In genomic region chr18:7567487-7568425, GRCh38 we compare ENCODE assay signal across 8 cellular contexts. TPM values are rescaled to one million over a fixed set of nuclear protein-coding genes. Genes with fewer than 3 reads are reported as not detected.
A peak's percentile ranks its signal among the peaks of the same experiment; 100 is the strongest.
DNase-seq lines count a peak whose midpoint lies in the region; ATAC-seq and TF ChIP-seq lines count a peak whose summit lies in the region.

No MANE protein-coding gene starts in this region.

- CTCF ChIA-PET in HEK293T (lab: Yijun Ruan, JAX): interaction anchor here (0.7 to 2.4 kb wide), 4 partner anchors 9 to 295 kb away, joined by 3 to 9 read pairs (median 6); no protein-coding TSS in a partner anchor

- 1% methylated on average over 70 to 107 of the region's 107 CpGs for WGBS in esophagus, 2 donors
- WGBS in mesodermal cell (ENCODE audit: insufficient coverage in 2 of 2), 2 experiments: 0 to 1% methylated on average over 87 to 88 of the region's 107 CpGs

- DNase-seq in DMS53 (lab: John Stamatoyannopoulos, UW) (peak; percentile 84), HEK293T (ENCODE audit: extremely low spot score) (peak; percentile 31), UCSD-AML1 (lab: John Stamatoyannopoulos, UW; ENCODE audit: unreplicated experiment) (peak; percentile 64), ureter (ENCODE audit: low spot score) (peak; percentile 48)

- H3K27me3 ChIP-seq in esophagus (ENCODE audit: control insufficient read depth in 1 of 2, insufficient read depth in 2 of 2, low read length in 2 of 2): no peaks in the 10 kb centered on the region

- H3K4me1 ChIP-seq in esophagus (ENCODE audit: control insufficient read depth in 2 of 2, insufficient read depth in 2 of 2, low read length in 1 of 2) (peaks cover 0 to 2% of the 10 kb centered on the region in 2 donors), mesodermal cell (ENCODE audit: control insufficient read depth, insufficient read depth, low read length, poor library complexity, severe bottlenecking) (peaks cover 3% of the 10 kb centered on the region)

- POLR2A ChIA-PET in HEK293T (lab: Yijun Ruan, JAX): interaction anchor here (0.9 to 1.2 kb wide), 3 partner anchors 9 to 106 kb away, joined by 3 to 4 read pairs (median 3); no protein-coding TSS in a partner anchor

- ATAC-seq in GM21390 (IDR thresholded peaks at IDR 0.05; ENCODE audit: unreplicated experiment) (no peak), GM21529 (IDR thresholded peaks at IDR 0.05; ENCODE audit: unreplicated experiment) (no peak)

- H3K27ac ChIP-seq in esophagus (ENCODE audit: low read depth in 2 of 2, low read length in 1 of 2) (peak overlapping the region; percentile 83 to 84), mesodermal cell (ENCODE audit: low read depth, low read length, severe bottlenecking) (peak overlapping the region; percentile 50)

- H3K9me3 ChIP-seq in esophagus (ENCODE audit: control insufficient read depth in 2 of 2, insufficient read depth in 1 of 2, low read depth in 1 of 2, low read length in 1 of 2) (no peaks in the 10 kb centered on the region), mesodermal cell (ENCODE audit: control insufficient read depth, low read length) (no peaks in the 10 kb centered on the region)

- H3K4me3 ChIP-seq in esophagus (ENCODE audit: low read depth in 1 of 2, low read length in 2 of 2) (peak overlapping the region; percentile 62 to 67), mesodermal cell (ENCODE audit: extremely low read depth, insufficient read depth, low read length, poor library complexity, severe bottlenecking) (peak overlapping the region; percentile 65)

- H3K36me3 ChIP-seq in esophagus (ENCODE audit: control insufficient read depth in 2 of 2, insufficient read depth in 2 of 2, low read length in 1 of 2) (no peaks in the 10 kb centered on the region), mesodermal cell (ENCODE audit: control insufficient read depth, insufficient read depth, low read length) (no peaks in the 10 kb centered on the region)

TF ChIP-seq in HEK293T, 16 proteins besides CTCF, POLR2A, EP300 and RAD21:
- no peak for TF ChIP-seq TARDBP (IDR thresholded peaks at IDR 0.05)
- no peak for TF ChIP-seq SP1 (IDR thresholded peaks at IDR 0.05)
- no peak for TF ChIP-seq L3MBTL2 (conservative IDR thresholded peaks at IDR 0.05)
- no peak for TF ChIP-seq BHLHE40 (IDR thresholded peaks at IDR 0.05; ENCODE audit: borderline replicate concordance)
- TF ChIP-seq ARNT (IDR thresholded peaks at IDR 0.05): no peak
- no peak for TF ChIP-seq HDGF (IDR thresholded peaks at IDR 0.05; ENCODE audit: borderline replicate concordance)
- TF ChIP-seq LEF1 (IDR thresholded peaks at IDR 0.05; ENCODE audit: borderline replicate concordance): no peak
- TF ChIP-seq FOXK2 (IDR thresholded peaks at IDR 0.05): no peak
- no peak for TF ChIP-seq ELF4 (IDR thresholded peaks at IDR 0.05)
- TF ChIP-seq FOXA1 (IDR thresholded peaks at IDR 0.05): no peak
- TF ChIP-seq ZNF384 (IDR thresholded peaks at IDR 0.05): no peak
- no peak for TF ChIP-seq FOXM1 (IDR thresholded peaks at IDR 0.05; ENCODE audit: borderline replicate concordance)
- no peak for TF ChIP-seq SUZ12 (IDR thresholded peaks at IDR 0.05)
- TF ChIP-seq PKNOX1 (IDR thresholded peaks at IDR 0.05): no peak
- TF ChIP-seq NFRKB (IDR thresholded peaks at IDR 0.05): no peak

RNA-seq across cellular contexts. Expression of gene PTPRM, which starts 0.6 kb away (rescaled TPM):
- polyA plus RNA-seq in esophagus: 10 to 100 TPM in 1 of 2 donors, 1 to 10 TPM in 1; 6.3 to 10.4 TPM
- polyA plus RNA-seq in mesodermal cell (2013, experiment 1 of 2): 56.8 TPM
- polyA plus RNA-seq in mesodermal cell (2013, experiment 2 of 2): 42.0 TPM
- total RNA-seq in ureter: 148 TPM

Comparison
In these comparisons a context has a peak if more than half of its experiments do, and no peak if none do; other contexts are left out.
1. DNase-seq: peak in every context shown above with its lines; median percentile 84 in DMS53; 64 in UCSD-AML1; 48 in ureter; 31 in HEK293T.